Comparison of ENCODE assay signal across 2 cellular contexts in genomic region chr2:222993920-222994650, GRCh38.
TF ChIP-seq lines count a peak whose summit lies in the region.

No MANE protein-coding gene starts in this region.

TF ChIP-seq in liver, 16 proteins besides CTCF, POLR2A, EP300 and RAD21 (continued from another document):
- TF ChIP-seq MAX (IDR thresholded peaks at IDR 0.05) (peak; percentile 23), FOXA2 (IDR thresholded peaks at IDR 0.05) (no peak), ATF3 (IDR thresholded peaks at IDR 0.05) (no peak), NR2F2 (IDR thresholded peaks at IDR 0.05) (peak; percentile 23), JUND (IDR thresholded peaks at IDR 0.05) (no peak), RXRA (IDR thresholded peaks at IDR 0.05) (no peak), TAF1 (conservative IDR thresholded peaks at IDR 0.05) (no peak), HNF4G (IDR thresholded peaks at IDR 0.05) (no peak), REST (IDR thresholded peaks at IDR 0.05) (peak; percentile 29), YY1 (IDR thresholded peaks at IDR 0.05) (no peak), ZBTB33 (IDR thresholded peaks at IDR 0.05) (no peak), FOXA1 (IDR thresholded peaks at IDR 0.05) (no peak)
TF ChIP-seq in liver: peak in this region for 4.

TF ChIP-seq in HepG2, 621 proteins besides CTCF, POLR2A, EP300 and RAD21 (continued from another document):
- TF ChIP-seq GATAD1 (CRISPR knock-in tag; IDR thresholded peaks at IDR 0.05), result no peak
